8 cellular contexts compared by ENCODE assay signal in the genomic region with DNA sequence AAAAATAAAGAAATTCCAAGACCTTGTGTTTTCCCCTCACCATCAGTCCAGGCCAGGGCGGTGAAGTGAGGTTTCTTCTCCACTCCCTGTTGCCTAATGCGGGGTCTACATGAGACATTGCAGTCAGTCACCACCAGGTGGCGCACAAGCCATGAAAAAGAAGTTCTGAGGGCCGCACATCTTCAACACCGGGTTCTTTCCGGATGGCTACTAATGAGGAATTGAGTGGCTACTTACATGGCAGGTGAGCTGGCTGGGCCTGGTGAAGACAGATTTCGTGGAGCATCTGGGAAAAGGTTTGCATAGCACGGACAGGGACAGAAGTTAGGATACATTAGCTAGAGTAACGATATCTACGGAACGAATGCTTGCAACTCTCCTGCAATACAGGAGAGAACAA. TPM values are rescaled to one million over a fixed set of nuclear protein-coding genes. Genes with fewer than 3 reads are reported as not detected.
DNase-seq lines count a peak whose midpoint lies in the region; ATAC-seq and TF ChIP-seq lines count a peak whose summit lies in the region.

No MANE protein-coding gene starts in this region.

- DNase-seq in NCI-H69 (lab: John Stamatoyannopoulos, UW) (peak; percentile 95), dermis microvascular lymphatic vessel endothelial cell (ENCODE audit: low read depth in 2 of 2) (peak; percentile 43 to 68), lower leg skin (ENCODE audit: low spot score in 2 of 2) (peak; percentile 89 to 97)
- DNase-seq in activated CD4-positive, alpha-beta T cell treated with anti-CD3 and anti-CD28 coated beads, Interleukin-2, amount 50 U/mL, for 24 hours (ENCODE audit: low read depth in 1 of 2, low spot score in 1 of 2), result peak; percentile 76 to 84
- peak; percentile 56 to 82 (median 75) for DNase-seq in stimulated activated CD4-positive, alpha-beta T cell treated with anti-CD3 and anti-CD28 coated beads, TNF-alpha, amount 100 ng/mL, for 48 hours (ENCODE audit: low read depth in 3 of 3)

- TF ChIP-seq CTCF in C4-2B (conservative IDR thresholded peaks at IDR 0.05) (peak; percentile 94), lower leg skin (IDR thresholded peaks at IDR 0.05) (peak in 1 of 3 donors; percentile 86)

- WGBS in lower leg skin, 2 donors, result 28 to 29% methylated on average over 11 of the region's 11 CpGs

- no peak overlapping the region for H3K27ac ChIP-seq in C4-2B

- TF ChIP-seq POLR2A in lower leg skin (IDR thresholded peaks at IDR 0.05), result no peak

- ATAC-seq in HG03097 (IDR thresholded peaks at IDR 0.05; ENCODE audit: low FRiP score, unreplicated experiment) (peak; percentile 35), GM19395 (IDR thresholded peaks at IDR 0.05; ENCODE audit: unreplicated experiment) (no peak)

- intact Hi-C loops in lower leg skin (cut with DNase I; ENCODE audit: low total_unique reads), result loop anchor here (5.0 kb wide), 1 partner anchor 410 kb away; no protein-coding TSS in a partner anchor

- no peak overlapping the region for H3K4me3 ChIP-seq in lower leg skin (ENCODE audit: low read depth, poor library complexity, severe bottlenecking)

RNA-seq across cellular contexts. Expression of gene S100A11, which starts 15.8 kb away (rescaled TPM):
- total RNA-seq in dermis microvascular lymphatic vessel endothelial cell (17.1 and 23.1 TPM in 2 replicates), lower leg skin (100 to 1,000 TPM; 394 to 516 (median 448) TPM)

RNA-seq across cellular contexts. Expression of gene TCHHL1, which starts 36.3 kb away (rescaled TPM):
- total RNA-seq in dermis microvascular lymphatic vessel endothelial cell (not detected in 2 replicates), lower leg skin (1 to 10 TPM in 1 of 4 donors, not detected in 3; 6.6 TPM)

RNA-seq across cellular contexts. Expression of gene S100A10, which starts 58.9 kb away (rescaled TPM):
- 114 and 126 TPM in 2 replicates for total RNA-seq in dermis microvascular lymphatic vessel endothelial cell
- total RNA-seq in lower leg skin, result 100 to 1,000 TPM in 2 of 4 donors, 10 to 100 TPM in 2; 74.8 to 153 (median 102) TPM

Comparison
In these comparisons a context has a peak if more than half of its experiments do, and no peak if none do; other contexts are left out.
1. RNA of gene S100A11, which starts 15.8 kb away (total RNA-seq): 394 to 516 TPM in lower leg skin; 17.1 to 23.1 TPM in dermis microvascular lymphatic vessel endothelial cell; every median in the first group is over 10 times any median in the second.
2. Peak in every context shown above with its lines, with median percentiles within 50 percentile points of each other: DNase-seq.